1 cellular context compared by ENCODE assay signal in the genomic region with DNA sequence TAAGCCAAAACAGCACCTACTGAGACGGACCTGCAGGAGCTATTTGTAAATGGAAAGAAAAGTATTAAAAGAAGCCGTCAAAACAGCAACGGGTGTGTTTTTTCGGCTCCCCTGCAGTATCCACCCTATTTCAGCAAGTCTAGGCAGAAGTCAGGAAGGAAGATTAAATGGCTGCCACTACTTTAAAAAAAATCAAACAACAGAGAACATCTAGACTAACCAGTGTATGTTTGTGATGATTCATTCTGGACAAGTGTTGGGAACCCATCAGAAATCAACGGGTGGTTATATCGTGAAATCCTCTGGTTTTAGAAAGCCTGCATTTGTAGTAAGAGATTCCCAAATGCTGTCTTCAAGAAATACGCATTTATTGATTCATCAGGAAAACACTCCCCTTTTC.
TF ChIP-seq lines count a peak whose summit lies in the region.

No MANE protein-coding gene starts in this region.

TF ChIP-seq in H1, 55 proteins besides CTCF, POLR2A, EP300 and RAD21:
- TF ChIP-seq TAF1 (IDR thresholded peaks at IDR 0.05; ENCODE audit: low read depth, low read length), result no peak
